ENCODE assay signal across 12 cellular contexts in the genomic region with DNA sequence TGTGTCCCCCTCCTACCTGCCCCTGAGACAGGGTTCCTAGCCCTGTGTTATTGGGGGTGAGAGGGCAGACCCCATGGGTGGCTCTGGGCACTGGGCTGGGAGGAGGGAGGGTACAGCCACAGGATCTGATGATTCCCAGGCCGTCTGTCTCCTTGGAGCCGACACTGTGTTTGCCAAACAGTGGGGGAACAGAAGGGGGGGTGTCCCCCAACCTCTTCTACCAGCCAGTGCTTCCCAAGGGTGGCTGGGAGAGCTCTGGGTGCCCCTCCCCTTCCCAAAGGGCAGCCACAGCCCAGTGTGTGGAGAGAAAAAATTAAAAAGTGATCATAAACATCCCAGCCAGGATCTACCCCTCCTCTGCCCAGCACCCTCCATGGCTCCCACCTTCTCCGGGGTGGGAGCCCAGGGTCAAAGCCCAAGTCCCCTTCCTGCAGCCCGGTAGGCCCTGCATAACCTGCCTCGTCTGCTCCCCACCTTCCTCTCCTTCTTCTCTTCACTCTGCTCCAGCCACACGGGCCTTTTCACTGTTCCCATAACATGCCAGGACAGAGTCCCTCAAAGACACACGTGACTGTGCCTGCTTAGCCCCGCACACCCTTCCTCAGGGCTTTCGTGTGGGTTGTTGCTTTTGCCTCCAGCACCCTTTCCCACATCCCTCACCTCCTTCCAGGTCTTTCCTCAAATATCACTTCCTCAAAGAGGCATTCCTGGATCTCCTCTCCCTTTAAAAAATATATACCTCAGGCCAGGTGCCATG. TPM values are rescaled to one million over a fixed set of nuclear protein-coding genes. Genes with fewer than 3 reads are reported as not detected.
DNase-seq lines count a peak whose midpoint lies in the region; ATAC-seq and TF ChIP-seq lines count a peak whose summit lies in the region.
"Had no signal": no experiment of that assay in that cellular context is flagged by ENCODE, and none has a peak within 500 bp of the region (broad histone marks: within the 10 kb centered on the region; RNA-seq: fewer than 3 reads in every experiment).

No MANE protein-coding gene starts in this region.

- no peaks in the 10 kb centered on the region for H3K27me3 Mint-ChIP-seq in osteocyte (ENCODE audit: unreplicated experiment)

- H3K9me3 ChIP-seq in colonic mucosa (no peaks in the 10 kb centered on the region), mucosa of descending colon (no peaks in the 10 kb centered on the region)

- DNase-seq in Daoy (ENCODE audit: low read depth): peak; percentile 41
- no peak for DNase-seq in colonic mucosa
- no peak for DNase-seq in mucosa of descending colon
- DNase-seq in osteocyte (ENCODE audit: extremely low spot score, unreplicated experiment): no peak
- no peak for DNase-seq in NCI-H345 treated with DMSO at 0.1 percent for 48 hours (lab: John Stamatoyannopoulos, UW; ENCODE audit: unreplicated experiment)
- no peak for DNase-seq in NCI-H1694 (lab: John Stamatoyannopoulos, UW)
- DNase-seq: cortex of kidney, GDM1, KG1, NCI-H2227 treated with DMSO at 0.1 percent for 48 hours had no signal

- no peak overlapping the region for H3K9ac ChIP-seq in colonic mucosa (ENCODE audit: low read depth in 2 of 2, low read length in 2 of 2)

- H3K9me3 Mint-ChIP-seq in osteocyte (ENCODE audit: unreplicated experiment): no peaks in the 10 kb centered on the region
- H3K9me3 Mint-ChIP-seq: stimulated activated effector memory CD8-positive, alpha-beta T cell treated with anti-CD3 and anti-CD28 coated beads, Interleukin-12 subunit alpha, Interleukin-12 subunit beta, amount 100 ng/mL, for 72 hours had no signal

- H3K36me3 Mint-ChIP-seq in osteocyte (ENCODE audit: unreplicated experiment): no peaks in the 10 kb centered on the region
- H3K36me3 Mint-ChIP-seq: stimulated activated effector memory CD8-positive, alpha-beta T cell treated with anti-CD3 and anti-CD28 coated beads, Interleukin-12 subunit alpha, Interleukin-12 subunit beta, amount 100 ng/mL, for 72 hours had no signal

- H3K36me3 ChIP-seq in colonic mucosa: no peaks in the 10 kb centered on the region
- no peaks in the 10 kb centered on the region for H3K36me3 ChIP-seq in mucosa of descending colon (ENCODE audit: low read depth)

- peak overlapping the region; percentile 18 for H3K27ac ChIP-seq in colonic mucosa
- H3K27ac ChIP-seq: hepatocyte had no signal

- no peak overlapping the region for H3K4me3 Mint-ChIP-seq in osteocyte (ENCODE audit: unreplicated experiment)
- H3K4me3 Mint-ChIP-seq: stimulated activated effector memory CD8-positive, alpha-beta T cell treated with anti-CD3 and anti-CD28 coated beads, Interleukin-12 subunit alpha, Interleukin-12 subunit beta, amount 100 ng/mL, for 72 hours had no signal

- H3K4me1 ChIP-seq in colonic mucosa: no peaks in the 10 kb centered on the region
- H3K4me1 ChIP-seq in mucosa of descending colon (ENCODE audit: low read depth): no peaks in the 10 kb centered on the region

- intact Hi-C loops in colonic mucosa (cut with DNase I) (no loop called here), mucosa of descending colon (cut with DNase I, micrococcal nuclease) (no loop called here)

- H3K27ac Mint-ChIP-seq in osteocyte (ENCODE audit: unreplicated experiment): no peak overlapping the region

- H3K4me3 ChIP-seq in colonic mucosa (no peak overlapping the region), mucosa of descending colon (no peak overlapping the region)
- H3K4me3 ChIP-seq: hepatocyte had no signal

- peaks cover 5% of the 10 kb centered on the region for H3K4me1 Mint-ChIP-seq in osteocyte (ENCODE audit: unreplicated experiment)
- H3K4me1 Mint-ChIP-seq: stimulated activated effector memory CD8-positive, alpha-beta T cell treated with anti-CD3 and anti-CD28 coated beads, Interleukin-12 subunit alpha, Interleukin-12 subunit beta, amount 100 ng/mL, for 72 hours had no signal

- peak; percentile 23 for ATAC-seq in mucosa of descending colon
- ATAC-seq: stimulated activated effector memory CD8-positive, alpha-beta T cell treated with anti-CD3 and anti-CD28 coated beads, Interleukin-12 subunit alpha, Interleukin-12 subunit beta, amount 100 ng/mL, for 72 hours had no signal

- TF ChIP-seq CTCF in colonic mucosa (IDR thresholded peaks at IDR 0.05) (no peak), mucosa of descending colon (IDR thresholded peaks at IDR 0.05) (no peak), osteocyte (IDR thresholded peaks at IDR 0.05) (no peak)

- no peaks in the 10 kb centered on the region for H3K27me3 ChIP-seq in colonic mucosa
- H3K27me3 ChIP-seq: hepatocyte had no signal

RNA-seq across cellular contexts. Expression of gene PLIN4, which starts 1.4 kb away (rescaled TPM):
- 0.57 and 0.69 TPM in 2 replicates for total RNA-seq in Daoy (2014; rRNA removed; shearing (Covaris generic))
- 1 to 10 TPM in 1 of 2 donors, under 1 TPM in 1; 0.47 to 6.3 TPM for total RNA-seq in colonic mucosa
- total RNA-seq in mucosa of descending colon: 10 to 100 TPM in 1 of 3 donors, 1 to 10 TPM in 2; 2.8 to 90.0 (median 3.4) TPM
- not detected in 2 replicates for total RNA-seq in osteocyte

RNA-seq across cellular contexts. Expression of gene PLIN5, which starts 15.3 kb away (rescaled TPM):
- 0.15 and 1.3 TPM in 2 replicates for total RNA-seq in Daoy (2014; rRNA removed; shearing (Covaris generic))
- 1 to 10 TPM; 2.0 to 3.5 TPM for total RNA-seq in colonic mucosa
- total RNA-seq in mucosa of descending colon: 1 to 10 TPM; 3.2 to 6.7 (median 4.5) TPM
- not detected in 2 replicates for total RNA-seq in osteocyte

RNA-seq across cellular contexts. Expression of gene LRG1, which starts 20.1 kb away (rescaled TPM):
- 0.03 and 0.69 TPM in 2 replicates for total RNA-seq in Daoy (2014; rRNA removed; shearing (Covaris generic))
- total RNA-seq in colonic mucosa: 10 to 100 TPM; 24.4 to 26.0 TPM
- total RNA-seq in mucosa of descending colon: 10 to 100 TPM in 2 of 3 donors, 1 to 10 TPM in 1; 7.9 to 25.0 (median 22.8) TPM
- total RNA-seq in osteocyte: not detected in 2 replicates

RNA-seq across cellular contexts. Expression of gene SEMA6B, which starts 39.8 kb away (rescaled TPM):
- 2.3 and 3.2 TPM in 2 replicates for total RNA-seq in Daoy (2014; rRNA removed; shearing (Covaris generic))
- total RNA-seq in colonic mucosa: 1 to 10 TPM; 1.3 to 5.6 TPM
- 1 to 10 TPM; 2.5 to 8.4 (median 5.9) TPM for total RNA-seq in mucosa of descending colon
- total RNA-seq in osteocyte: 5.8 and 6.2 TPM in 2 replicates

RNA-seq across cellular contexts. Expression of gene HDGFL2, which starts 47.6 kb away (rescaled TPM):
- total RNA-seq in Daoy (2014; rRNA removed; shearing (Covaris generic)): 57.4 and 79.1 TPM in 2 replicates
- total RNA-seq in colonic mucosa (10 to 100 TPM; 32.7 to 55.0 TPM), mucosa of descending colon (10 to 100 TPM; 35.6 to 49.2 (median 39.0) TPM), osteocyte (59.8 and 68.8 TPM in 2 replicates)
